16 cellular contexts compared by ENCODE assay signal in the genomic region with DNA sequence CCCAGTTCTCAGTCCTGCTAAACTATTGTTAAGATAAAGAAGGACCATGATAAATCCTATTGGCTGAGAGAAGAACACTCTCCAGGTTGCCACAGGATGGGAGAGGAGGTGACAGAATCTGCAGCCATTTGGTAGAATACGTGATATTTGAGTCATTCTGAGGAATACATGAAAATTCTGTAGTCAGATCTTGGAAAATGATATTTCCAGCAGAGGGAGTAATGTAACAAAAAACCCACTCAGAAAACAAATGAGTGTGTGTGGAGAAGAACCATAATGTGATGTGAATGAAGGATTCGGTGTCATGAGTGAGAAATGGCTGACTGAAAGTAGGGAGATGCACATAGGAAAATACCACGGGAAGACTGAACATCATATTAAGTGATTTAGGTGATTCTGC.
DNase-seq lines count a peak whose midpoint lies in the region; ATAC-seq and TF ChIP-seq lines count a peak whose summit lies in the region.
"Had no signal": no experiment of that assay in that cellular context is flagged by ENCODE, and none has a peak within 500 bp of the region (broad histone marks: within the 10 kb centered on the region; RNA-seq: fewer than 3 reads in every experiment).

No MANE protein-coding gene starts in this region.

- H3K9ac ChIP-seq in mesendoderm (ENCODE audit: low read length), result no peak overlapping the region

- no peaks in the 10 kb centered on the region for H3K79me1 ChIP-seq in mesendoderm (ENCODE audit: low read length)

- H3K18ac ChIP-seq in mesendoderm (ENCODE audit: low read length), result no peak overlapping the region

- H3K4me1 ChIP-seq in mesendoderm (ENCODE audit: control insufficient read depth, low read depth, low read length), result no peaks in the 10 kb centered on the region
- H3K4me1 ChIP-seq: uterus had no signal

- DNase-seq in BJ (ENCODE audit: low read depth), result no peak
- peak; percentile 27 for DNase-seq in LHCN-M2 (ENCODE audit: low read depth)
- peak; percentile 17 for DNase-seq in astrocyte of the spinal cord (ENCODE audit: low read depth, low spot score)
- peak; percentile 34 for DNase-seq in mesendoderm
- DNase-seq: activated CD8-positive, alpha-beta memory T cell treated with anti-CD3 and anti-CD28 coated beads for 24 hours; CD8-positive, alpha-beta T cell; endodermal cell; GF-D8; glutamatergic neuron; MG63; uterus; WERI-Rb-1 had no signal

- no peak overlapping the region for H3K4me3 ChIP-seq in BJ (ENCODE audit: low read depth, low read length)
- H3K4me3 ChIP-seq in astrocyte of the spinal cord (ENCODE audit: low read depth, low read length), result no peak overlapping the region
- no peak overlapping the region for H3K4me3 ChIP-seq in mesendoderm (ENCODE audit: low read length)
- H3K4me3 ChIP-seq: MG63, uterus had no signal

- no peak overlapping the region for H2BK15ac ChIP-seq in mesendoderm (replicated peaks; ENCODE audit: low read depth)

- H4K8ac ChIP-seq in mesendoderm (ENCODE audit: low read depth, low read length), result no peak overlapping the region

- H2BK120ac ChIP-seq in mesendoderm (ENCODE audit: low read depth, low read length), result no peak overlapping the region

- no peak overlapping the region for H3K27ac ChIP-seq in mesendoderm (ENCODE audit: low read depth, low read length)
- H3K27ac ChIP-seq: uterus, WERI-Rb-1 had no signal

- H3K27me3 ChIP-seq in BJ (ENCODE audit: control insufficient read depth, insufficient read depth, low read length) (peaks cover 14% of the 10 kb centered on the region), mesendoderm (ENCODE audit: insufficient read depth, low read length, poor library complexity) (no peaks in the 10 kb centered on the region)

- no peaks in the 10 kb centered on the region for H3K36me3 ChIP-seq in BJ (ENCODE audit: control insufficient read depth, insufficient read depth, low read length)
- no peaks in the 10 kb centered on the region for H3K36me3 ChIP-seq in mesendoderm (ENCODE audit: control insufficient read depth, insufficient read depth, low read length)
- H3K36me3 ChIP-seq: MG63, uterus, WERI-Rb-1 had no signal

- no peak overlapping the region for H3K4me2 ChIP-seq in mesendoderm (ENCODE audit: low read length)

- H3K79me2 ChIP-seq in mesendoderm (ENCODE audit: control insufficient read depth, insufficient read depth, low read length), result no peaks in the 10 kb centered on the region

- ATAC-seq in GM18517 (IDR thresholded peaks at IDR 0.05; ENCODE audit: unreplicated experiment), result no peak
- ATAC-seq in GM21515 (IDR thresholded peaks at IDR 0.05; ENCODE audit: unreplicated experiment), result no peak
- ATAC-seq in HG02623 (IDR thresholded peaks at IDR 0.05; ENCODE audit: unreplicated experiment), result no peak
- ATAC-seq in GM21786 (IDR thresholded peaks at IDR 0.05; ENCODE audit: unreplicated experiment), result no peak
- ATAC-seq: CD8-positive, alpha-beta T cell had no signal

- H2BK5ac ChIP-seq in mesendoderm (ENCODE audit: low read length), result no peak overlapping the region

- H2AK5ac ChIP-seq in mesendoderm (ENCODE audit: low read length), result no peak overlapping the region

- H3K4ac ChIP-seq in mesendoderm (ENCODE audit: low read depth, low read length), result no peak overlapping the region

- POLR2A ChIA-PET in BJ (lab: Charles Lee), result no interaction called here

- TF ChIP-seq CTCF in BJ (IDR thresholded peaks at IDR 0.05; ENCODE audit: insufficient read depth, low read depth, low read length), result peak; percentile 23; the same call in 1 of the 2 replicates
- TF ChIP-seq CTCF in astrocyte of the spinal cord (IDR thresholded peaks at IDR 0.05; ENCODE audit: low read depth, low read length), result peak; percentile 24

- CTCF ChIA-PET in BJ (lab: Yijun Ruan, JAX), result interaction anchor here (2.8 to 4.1 kb wide), 2 partner anchors 11 to 105 kb away, joined by 18 to 40 read pairs; no protein-coding TSS in a partner anchor

- no peak overlapping the region for H3K56ac ChIP-seq in mesendoderm (ENCODE audit: low read length)

- no peak overlapping the region for H4K5ac ChIP-seq in mesendoderm (ENCODE audit: low read length)

- WGBS in mesendoderm (ENCODE audit: extremely low coverage, insufficient coverage, low lambda C conversion rate), result no CpG with 5 or more reads among the region's 3 CpGs

- in situ Hi-C loops in astrocyte of the spinal cord (cut with HindIII; ENCODE audit: low sequenced_read_pairs), result no loop called here

- no peak overlapping the region for H3K23ac ChIP-seq in mesendoderm (ENCODE audit: low read length)
